Comparison of ENCODE assay signal across 24 cellular contexts in genomic region chr2:187369471-187369870, GRCh38.
"Had no signal": no experiment of that assay in that cellular context is flagged by ENCODE, and none has a peak within 500 bp of the region (broad histone marks: within the 10 kb centered on the region; RNA-seq: fewer than 3 reads in every experiment).

No MANE protein-coding gene starts in this region.

- H3K4me1 Mint-ChIP-seq: activated naive CD8-positive, alpha-beta T cell treated with anti-CD3 and anti-CD28 coated beads for 36 hours; brain had no signal

- H3K27ac ChIP-seq: adrenal gland, ascending aorta, epithelial cell of prostate, left ventricle myocardium inferior, spleen, thoracic aorta, uterus had no signal

- H3K9me3 ChIP-seq: adrenal gland, ascending aorta, left ventricle myocardium inferior, mucosa of descending colon, spleen, thoracic aorta, uterus had no signal

- H3K27me3 Mint-ChIP-seq: activated naive CD8-positive, alpha-beta T cell treated with anti-CD3 and anti-CD28 coated beads for 36 hours; brain; natural killer cell treated with Interleukin-12 subunit alpha and Interleukin-12 subunit beta and Interleukin-15 and Interleukin-18, amount 100 ng/mL, for 72 hours; type B pancreatic cell had no signal

- H3K27me3 ChIP-seq: adrenal gland, ascending aorta, spleen, uterus had no signal

- H3K4me3 Mint-ChIP-seq: activated naive CD4-positive, alpha-beta T cell treated with anti-CD3 and anti-CD28 coated beads for 36 hours; activated naive CD8-positive, alpha-beta T cell treated with anti-CD3 and anti-CD28 coated beads for 36 hours; activated T-helper 1 cell treated with anti-CD3 and anti-CD28 coated beads, Interleukin-12 subunit alpha, Interleukin-12 subunit beta, Interleukin-2, Interleukin-4 antibody, amounts not matched to agents 30 ng/mL and 10 ng/mL and 1 ng/mL, durations not matched to agents 14 hours and 24 hours and 36 hours; brain; natural killer cell treated with Interleukin-12 subunit alpha and Interleukin-12 subunit beta and Interleukin-15 and Interleukin-18, amount 100 ng/mL, for 72 hours; type B pancreatic cell had no signal

- DNase-seq: activated CD4-positive, alpha-beta T cell treated with anti-CD3 and anti-CD28 coated beads for 4 hours; activated CD4-positive, alpha-beta T cell treated with anti-CD3 and anti-CD28 coated beads, Interleukin-2, amount 50 U/mL, for 4 hours; activated effector memory CD4-positive, alpha-beta T cell treated with anti-CD3 and anti-CD28 coated beads, Interleukin-2, amount 50 U/mL, for 16 hours; activated naive CD4-positive, alpha-beta T cell treated with anti-CD3 and anti-CD28 coated beads for 36 hours; activated naive CD8-positive, alpha-beta T cell treated with anti-CD3 and anti-CD28 coated beads for 36 hours; activated T-cell treated with anti-CD3 and anti-CD28 coated beads, Interleukin-2, amount 50 U/mL, for 1 hour; adrenal gland; caudate nucleus; effector CD4-positive, alpha-beta T cell; islet precursor cell; left ventricle myocardium inferior; mucosa of descending colon; right cardiac atrium; spleen; stimulated activated naive CD4-positive, alpha-beta T cell; uterus had no signal

- H3K27ac Mint-ChIP-seq: activated naive CD4-positive, alpha-beta T cell treated with anti-CD3 and anti-CD28 coated beads for 36 hours; activated naive CD8-positive, alpha-beta T cell treated with anti-CD3 and anti-CD28 coated beads for 36 hours; activated T-helper 1 cell treated with anti-CD3 and anti-CD28 coated beads, Interleukin-12 subunit alpha, Interleukin-12 subunit beta, Interleukin-2, Interleukin-4 antibody, amounts not matched to agents 30 ng/mL and 10 ng/mL and 1 ng/mL, durations not matched to agents 14 hours and 24 hours and 36 hours; brain; natural killer cell treated with Interleukin-12 subunit alpha and Interleukin-12 subunit beta and Interleukin-15 and Interleukin-18, amount 100 ng/mL, for 72 hours; type B pancreatic cell had no signal

- H3K9me3 Mint-ChIP-seq: activated naive CD4-positive, alpha-beta T cell treated with anti-CD3 and anti-CD28 coated beads for 36 hours; activated naive CD8-positive, alpha-beta T cell treated with anti-CD3 and anti-CD28 coated beads for 36 hours; activated T-helper 1 cell treated with anti-CD3 and anti-CD28 coated beads, Interleukin-12 subunit alpha, Interleukin-12 subunit beta, Interleukin-2, Interleukin-4 antibody, amounts not matched to agents 30 ng/mL and 10 ng/mL and 1 ng/mL, durations not matched to agents 14 hours and 24 hours and 36 hours; natural killer cell treated with Interleukin-12 subunit alpha and Interleukin-12 subunit beta and Interleukin-15 and Interleukin-18, amount 100 ng/mL, for 72 hours; type B pancreatic cell had no signal

- H3K36me3 ChIP-seq: ascending aorta, spleen, thoracic aorta, uterus had no signal

- ATAC-seq: mucosa of descending colon; natural killer cell treated with Interleukin-12 subunit alpha and Interleukin-12 subunit beta and Interleukin-15 and Interleukin-18, amount 100 ng/mL, for 72 hours; right cardiac atrium had no signal

- H3K4me1 ChIP-seq: adrenal gland, ascending aorta, left ventricle myocardium inferior, spleen, uterus had no signal

- H3K4me3 ChIP-seq: adrenal gland, ascending aorta, left ventricle myocardium inferior, lung, mucosa of descending colon, spleen, thoracic aorta, uterus had no signal
